Comparison of ENCODE assay signal across 1 cellular context in the genomic region with DNA sequence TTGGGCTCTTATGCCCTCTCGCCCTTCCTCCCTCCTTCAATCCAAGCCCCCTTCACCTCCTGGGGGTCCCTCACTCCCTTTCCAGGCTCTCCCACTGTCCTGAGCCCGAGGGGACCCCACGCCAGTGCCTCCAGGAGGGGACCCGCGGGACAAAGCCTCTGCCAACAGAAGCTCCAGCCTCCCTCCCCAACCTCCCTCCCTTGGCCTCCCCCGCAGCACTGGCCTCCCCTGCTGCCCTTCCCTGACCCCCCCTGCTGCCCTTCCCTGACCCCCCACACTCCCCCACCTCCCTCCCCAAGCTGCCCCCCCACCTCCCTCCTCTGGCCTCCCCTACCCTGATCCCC.
TF ChIP-seq lines count a peak whose summit lies in the region.

No MANE protein-coding gene starts in this region.

TF ChIP-seq in IMR-90, 13 proteins besides CTCF, POLR2A, EP300 and RAD21 (continued from another document):
- TF ChIP-seq, protein P1, sequence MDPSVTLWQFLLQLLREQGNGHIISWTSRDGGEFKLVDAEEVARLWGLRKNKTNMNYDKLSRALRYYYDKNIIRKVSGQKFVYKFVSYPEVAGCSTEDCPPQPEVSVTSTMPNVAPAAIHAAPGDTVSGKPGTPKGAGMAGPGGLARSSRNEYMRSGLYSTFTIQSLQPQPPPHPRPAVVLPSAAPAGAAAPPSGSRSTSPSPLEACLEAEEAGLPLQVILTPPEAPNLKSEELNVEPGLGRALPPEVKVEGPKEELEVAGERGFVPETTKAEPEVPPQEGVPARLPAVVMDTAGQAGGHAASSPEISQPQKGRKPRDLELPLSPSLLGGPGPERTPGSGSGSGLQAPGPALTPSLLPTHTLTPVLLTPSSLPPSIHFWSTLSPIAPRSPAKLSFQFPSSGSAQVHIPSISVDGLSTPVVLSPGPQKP (IDR thresholded peaks at IDR 0.05; ENCODE audit: borderline replicate concordance, low read depth, low read length): no peak
- no peak for TF ChIP-seq CEBPB (IDR thresholded peaks at IDR 0.05; ENCODE audit: low read depth, low read length)
- no peak for TF ChIP-seq SMC3 (IDR thresholded peaks at IDR 0.05; ENCODE audit: low read depth, low read length)
- TF ChIP-seq, protein P2, sequence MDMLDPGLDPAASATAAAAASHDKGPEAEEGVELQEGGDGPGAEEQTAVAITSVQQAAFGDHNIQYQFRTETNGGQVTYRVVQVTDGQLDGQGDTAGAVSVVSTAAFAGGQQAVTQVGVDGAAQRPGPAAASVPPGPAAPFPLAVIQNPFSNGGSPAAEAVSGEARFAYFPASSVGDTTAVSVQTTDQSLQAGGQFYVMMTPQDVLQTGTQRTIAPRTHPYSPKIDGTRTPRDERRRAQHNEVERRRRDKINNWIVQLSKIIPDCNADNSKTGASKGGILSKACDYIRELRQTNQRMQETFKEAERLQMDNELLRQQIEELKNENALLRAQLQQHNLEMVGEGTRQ (IDR thresholded peaks at IDR 0.05; ENCODE audit: low read depth, low read length): no peak
- no peak for TF ChIP-seq RFX5 (IDR thresholded peaks at IDR 0.05; ENCODE audit: low read depth, low read length)
- no peak for TF ChIP-seq MXI1 (IDR thresholded peaks at IDR 0.05; ENCODE audit: borderline replicate concordance, low read depth, low read length)
- TF ChIP-seq MAFK (IDR thresholded peaks at IDR 0.05; ENCODE audit: low read depth, low read length): no peak
- no peak for TF ChIP-seq FOS (IDR thresholded peaks at IDR 0.05; ENCODE audit: low read depth, low read length)
- TF ChIP-seq NFE2L2 (IDR thresholded peaks at IDR 0.05; ENCODE audit: low read depth, low read length): no peak
- TF ChIP-seq MAZ (IDR thresholded peaks at IDR 0.05; ENCODE audit: borderline replicate concordance, low read depth, low read length): no peak
